Comparison of ENCODE assay signal across 8 cellular contexts in the genomic region with DNA sequence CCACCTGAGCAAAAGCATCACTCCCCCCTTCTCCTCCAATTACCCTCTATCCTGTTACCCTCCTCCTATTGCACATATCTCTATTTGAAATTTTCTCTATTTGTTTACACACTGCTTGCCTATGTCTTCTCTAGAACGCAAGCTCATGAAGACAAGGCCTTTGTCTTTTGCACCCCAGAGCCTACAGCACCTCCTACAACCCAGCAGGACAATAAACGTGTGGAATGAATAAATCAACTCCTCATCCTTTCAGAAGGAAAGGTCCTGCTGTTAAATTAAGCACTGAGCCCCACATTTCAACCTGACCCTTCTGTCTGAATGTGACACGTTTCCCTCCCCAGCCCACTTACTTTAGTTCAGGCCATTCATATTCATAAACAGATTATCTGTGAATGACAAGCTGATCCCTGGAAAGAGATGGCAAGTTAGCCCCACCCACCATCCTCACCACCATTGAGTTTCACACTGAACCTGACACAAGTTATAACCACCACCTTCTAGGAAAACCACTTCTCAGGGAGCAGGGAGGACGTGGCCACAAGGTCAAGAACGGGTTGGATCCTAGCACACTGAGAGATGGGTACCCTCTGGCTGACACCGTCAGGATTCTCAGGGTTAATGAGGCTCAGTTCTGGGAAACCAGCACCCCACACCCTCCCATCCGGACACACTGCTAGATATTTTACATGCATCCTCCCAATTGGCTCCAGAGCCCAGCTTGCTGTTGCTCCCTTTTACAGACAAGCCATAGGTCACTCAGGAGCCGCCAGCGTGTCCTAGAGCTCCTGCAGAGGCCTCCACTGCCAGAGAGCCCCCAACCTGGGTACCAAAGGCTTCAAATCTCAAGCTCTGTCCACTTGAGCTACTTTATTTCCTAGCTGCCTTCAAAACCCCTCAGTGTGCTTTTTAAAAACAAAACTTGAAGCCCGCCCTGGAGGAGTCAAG. TPM values are rescaled to one million over a fixed set of nuclear protein-coding genes. Genes with fewer than 3 reads are reported as not detected.
DNase-seq lines count a peak whose midpoint lies in the region; ATAC-seq and TF ChIP-seq lines count a peak whose summit lies in the region.

No MANE protein-coding gene starts in this region.

- H3K36me3 ChIP-seq in ovary, result no peaks in the 10 kb centered on the region

- no peak for TF ChIP-seq POLR2A in ovary (IDR thresholded peaks at IDR 0.05)

- H3K9me3 Mint-ChIP-seq in activated T-cell treated with anti-CD3 and anti-CD28 coated beads, Interleukin-2, amount 50 U/mL, for 72 hours, result no peaks in the 10 kb centered on the region

- H3K27ac Mint-ChIP-seq in activated T-cell treated with anti-CD3 and anti-CD28 coated beads, Interleukin-2, amount 50 U/mL, for 72 hours, result no peak overlapping the region

- peaks cover 3% of the 10 kb centered on the region for H3K4me1 ChIP-seq in ovary (ENCODE audit: insufficient read depth)

- TF ChIP-seq CTCF in ovary (IDR thresholded peaks at IDR 0.05), result no peak

- DNase-seq in NCI-H2107 treated with DMSO at 0.1 percent for 48 hours (lab: John Stamatoyannopoulos, UW; ENCODE audit: unreplicated experiment) (peak; percentile 18), NCI-H2107 (lab: John Stamatoyannopoulos, UW) (no peak), HuH-7 (ENCODE audit: low spot score) (peak; percentile 67), Right ventricle myocardium superior (peak; percentile 47), ovary (peak; percentile 38 to 59 (median 49)), T1000 (lab: John Stamatoyannopoulos, UW) (no peak), KG1 (lab: John Stamatoyannopoulos, UW) (no peak)
- DNase-seq in activated T-cell treated with anti-CD3 and anti-CD28 coated beads, Interleukin-2, amount 50 U/mL, for 72 hours, result peak; percentile 8 to 18

- H3K27me3 Mint-ChIP-seq in activated T-cell treated with anti-CD3 and anti-CD28 coated beads, Interleukin-2, amount 50 U/mL, for 72 hours (ENCODE audit: low read depth), result no peaks in the 10 kb centered on the region

- H3K9me3 ChIP-seq in ovary, result no peaks in the 10 kb centered on the region

- H3K4me3 Mint-ChIP-seq in activated T-cell treated with anti-CD3 and anti-CD28 coated beads, Interleukin-2, amount 50 U/mL, for 72 hours, result peak overlapping the region; percentile 72 to 75

- ATAC-seq in activated T-cell treated with anti-CD3 and anti-CD28 coated beads, Interleukin-2, amount 50 U/mL, for 72 hours (replicated peaks in 1 of 2), result peak in 1 of 2 donors; percentile 23
- peak; percentile 28 for ATAC-seq in Right ventricle myocardium superior (ENCODE audit: poor library complexity)

- peaks cover 27% of the 10 kb centered on the region for H3K4me1 Mint-ChIP-seq in activated T-cell treated with anti-CD3 and anti-CD28 coated beads, Interleukin-2, amount 50 U/mL, for 72 hours (ENCODE audit: low read depth)

- peak overlapping the region; percentile 89 to 95 for H3K27ac ChIP-seq in ovary

- H3K4me3 ChIP-seq in ovary, result peak overlapping the region; percentile 67

- no peak for TF ChIP-seq EP300 in ovary (IDR thresholded peaks at IDR 0.05)

- H3K36me3 Mint-ChIP-seq in activated T-cell treated with anti-CD3 and anti-CD28 coated beads, Interleukin-2, amount 50 U/mL, for 72 hours (ENCODE audit: insufficient read depth in 2 of 2), result no peaks in the 10 kb centered on the region

- WGBS in ovary, 3 donors, result 38 to 43% (median 41%) methylated on average over 10 of the region's 10 CpGs

- intact Hi-C loops in Right ventricle myocardium superior (cut with DNase I) (loop anchor here (10.0 kb wide), 1 partner anchor 227 kb away; the partner anchor contains the start of gene ARHGAP21), ovary (cut with DNase I) (loop anchor here in 3 of 4 donors (5.0 to 10.0 kb wide), 2 partner anchors 227 to 229 kb away; partner anchors contain the start of gene ARHGAP21 (in 3 of the 3))

- no peaks in the 10 kb centered on the region for H3K27me3 ChIP-seq in ovary

RNA-seq across cellular contexts. Expression of gene PRTFDC1, which starts 0.9 kb away (rescaled TPM):
- total RNA-seq in activated T-cell treated with anti-CD3 and anti-CD28 coated beads, Interleukin-2, amount 50 U/mL, for 72 hours, result under 1 TPM; 0.46 to 0.49 TPM
- total RNA-seq in Right ventricle myocardium superior (6.5 TPM), ovary (10 to 100 TPM; 12.6 to 21.3 (median 14.7) TPM)
- polyA plus RNA-seq in ovary, result 10 to 100 TPM; 12.7 to 18.6 TPM

Comparison
In these comparisons a context has a peak if more than half of its experiments do, and no peak if none do; other contexts are left out.
1. DNase-seq: peak in NCI-H2107 treated with DMSO at 0.1 percent for 48 hours (single experiment), HuH-7 (single experiment), activated T-cell treated with anti-CD3 and anti-CD28 coated beads, Interleukin-2, amount 50 U/mL, for 72 hours (2 of 2), Right ventricle myocardium superior (single experiment) and ovary (5 of 5); none in NCI-H2107 (single experiment), T1000 (single experiment) and KG1 (single experiment).